ENCODE assay signal across 18 cellular contexts in the genomic region with DNA sequence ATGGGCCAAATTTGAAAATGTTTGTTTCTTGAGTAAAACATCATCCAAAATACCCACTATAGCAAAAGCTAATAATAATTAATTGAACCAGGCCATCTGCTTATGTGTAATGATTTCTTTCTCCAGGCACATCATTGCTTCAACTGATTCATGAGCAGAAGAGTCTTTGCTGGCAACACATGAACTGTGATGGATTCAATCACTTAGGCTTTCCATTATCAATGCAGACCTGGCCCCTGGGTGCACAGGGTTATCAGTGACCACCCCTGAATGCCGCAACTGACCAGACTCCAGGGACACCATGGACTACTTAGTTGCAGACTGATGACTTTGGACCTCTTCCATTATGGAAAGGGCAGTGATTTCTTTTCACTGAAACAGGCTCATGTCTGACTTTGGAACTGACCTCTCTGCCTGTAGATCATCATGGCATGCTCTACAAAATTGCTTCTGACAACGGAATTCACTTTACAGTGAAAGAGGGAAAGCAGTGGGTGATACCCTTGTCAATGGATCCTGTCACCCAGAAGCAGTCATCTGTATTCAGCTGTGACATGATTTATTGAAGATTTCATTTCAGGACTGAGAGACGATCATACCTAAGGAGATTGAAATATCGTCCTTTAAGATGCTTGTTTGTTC.
"Had no signal": no experiment of that assay in that cellular context is flagged by ENCODE, and none has a peak within 500 bp of the region (broad histone marks: within the 10 kb centered on the region; RNA-seq: fewer than 3 reads in every experiment).

No MANE protein-coding gene starts in this region.

- DNase-seq: dermis blood vessel endothelial cell; effector CD4-positive, alpha-beta T cell; effector memory CD4-positive, alpha-beta T cell; foreskin keratinocyte; heart right ventricle; hippocampal formation; left cardiac atrium; left lung; left ventricle myocardium superior; lower lobe of right lung; mesenchymal stem cell; mucosa of descending colon; naive B cell had no signal

- ATAC-seq: foreskin keratinocyte, gastroesophageal sphincter, heart right ventricle, left cardiac atrium, left lung, left ventricle myocardium superior, mucosa of descending colon had no signal

- H3K9me3 Mint-ChIP-seq: mesothelial cell of epicardium had no signal

- H3K36me3 ChIP-seq: lower lobe of right lung had no signal

- H3K27ac Mint-ChIP-seq: mesothelial cell of epicardium had no signal

- H3K4me1 ChIP-seq: esophagus muscularis mucosa, foreskin keratinocyte, gastroesophageal sphincter, heart right ventricle, left lung, lower lobe of right lung had no signal

- H3K4me1 Mint-ChIP-seq: mesothelial cell of epicardium had no signal

- H3K4me3 Mint-ChIP-seq: mesothelial cell of epicardium, naive B cell had no signal

- H3K27ac ChIP-seq: coronary artery, dorsolateral prefrontal cortex, esophagus muscularis mucosa, foreskin keratinocyte, gastroesophageal sphincter, heart right ventricle, left lung, lower lobe of right lung had no signal

- H3K9me3 ChIP-seq: esophagus muscularis mucosa, heart right ventricle, left lung, lower lobe of right lung, mucosa of descending colon had no signal

- H3K36me3 Mint-ChIP-seq: mesothelial cell of epicardium had no signal

- H3K4me3 ChIP-seq: coronary artery, dorsolateral prefrontal cortex, esophagus muscularis mucosa, gastroesophageal sphincter, heart right ventricle, left lung, lower lobe of right lung, mucosa of descending colon had no signal
